In genomic region chr6:135703621-135704020, GRCh38 we compare ENCODE assay signal across 10 cellular contexts.
DNase-seq lines count a peak whose midpoint lies in the region; ATAC-seq and TF ChIP-seq lines count a peak whose summit lies in the region.
"Had no signal": no experiment of that assay in that cellular context is flagged by ENCODE, and none has a peak within 500 bp of the region (broad histone marks: within the 10 kb centered on the region; RNA-seq: fewer than 3 reads in every experiment).

No MANE protein-coding gene starts in this region.

- no peak overlapping the region for H3K4me3 ChIP-seq in GM12865 (ENCODE audit: low read depth, low read length)

- H3K4me3 Mint-ChIP-seq in activated CD4-positive, alpha-beta memory T cell treated with anti-CD3 and anti-CD28 coated beads, Interleukin-2, amount 10 ng/mL, durations not matched to agents 7 days and 5 days, result no peak overlapping the region
- H3K4me3 Mint-ChIP-seq: activated naive CD4-positive, alpha-beta T cell treated with anti-CD3 and anti-CD28 coated beads, Interleukin-2, amount 10 ng/mL, durations not matched to agents 7 days and 5 days had no signal

- CTCF ChIA-PET in activated CD4-positive, alpha-beta memory T cell treated with anti-CD3 and anti-CD28 coated beads, Interleukin-2, amount 10 ng/mL, durations not matched to agents 7 days and 5 days (lab: Charles Lee), result interaction anchor here (1.3 kb wide), 1 partner anchor 206 kb away, joined by 3 read pairs; no protein-coding TSS in a partner anchor

- H3K27ac Mint-ChIP-seq in activated CD4-positive, alpha-beta memory T cell treated with anti-CD3 and anti-CD28 coated beads, Interleukin-2, amount 10 ng/mL, durations not matched to agents 7 days and 5 days, result no peak overlapping the region
- H3K27ac Mint-ChIP-seq: activated naive CD4-positive, alpha-beta T cell treated with anti-CD3 and anti-CD28 coated beads, Interleukin-2, amount 10 ng/mL, durations not matched to agents 7 days and 5 days had no signal

- H3K9me3 Mint-ChIP-seq in activated CD4-positive, alpha-beta memory T cell treated with anti-CD3 and anti-CD28 coated beads, Interleukin-2, amount 10 ng/mL, durations not matched to agents 7 days and 5 days, result no peaks in the 10 kb centered on the region
- H3K9me3 Mint-ChIP-seq: activated naive CD4-positive, alpha-beta T cell treated with anti-CD3 and anti-CD28 coated beads, Interleukin-2, amount 10 ng/mL, durations not matched to agents 7 days and 5 days had no signal

- no peak for TF ChIP-seq CTCF in GM12865 (IDR thresholded peaks at IDR 0.05; ENCODE audit: insufficient read depth, low read depth, low read length, missing control alignments)

- H3K4me1 Mint-ChIP-seq in activated CD4-positive, alpha-beta memory T cell treated with anti-CD3 and anti-CD28 coated beads, Interleukin-2, amount 10 ng/mL, durations not matched to agents 7 days and 5 days, result peaks cover 12% of the 10 kb centered on the region
- H3K4me1 Mint-ChIP-seq: activated naive CD4-positive, alpha-beta T cell treated with anti-CD3 and anti-CD28 coated beads, Interleukin-2, amount 10 ng/mL, durations not matched to agents 7 days and 5 days had no signal

- ATAC-seq in GM19455 (IDR thresholded peaks at IDR 0.05; ENCODE audit: unreplicated experiment) (peak; percentile 62), HG03097 (IDR thresholded peaks at IDR 0.05; ENCODE audit: low FRiP score, unreplicated experiment) (peak; percentile 77)
- ATAC-seq: Panc1 had no signal

- DNase-seq in GM12865 (ENCODE audit: low read depth) (peak; percentile 61), SHP77 (lab: John Stamatoyannopoulos, UW) (no peak), NCI-H82 treated with DMSO at 0.1 percent for 48 hours (lab: John Stamatoyannopoulos, UW; ENCODE audit: unreplicated experiment) (no peak), NCI-H146 (lab: John Stamatoyannopoulos, UW) (no peak), Kasumi-1 (lab: John Stamatoyannopoulos, UW) (no peak)
- peak; percentile 23 for DNase-seq in activated CD4-positive, alpha-beta memory T cell treated with anti-CD3 and anti-CD28 coated beads, Interleukin-2, amount 10 ng/mL, durations not matched to agents 7 days and 5 days
- DNase-seq: activated naive CD4-positive, alpha-beta T cell treated with anti-CD3 and anti-CD28 coated beads, Interleukin-2, amount 10 ng/mL, durations not matched to agents 7 days and 5 days had no signal

- POLR2A ChIA-PET in activated CD4-positive, alpha-beta memory T cell treated with anti-CD3 and anti-CD28 coated beads, Interleukin-2, amount 10 ng/mL, durations not matched to agents 7 days and 5 days (lab: Charles Lee), result no interaction called here

- H3K36me3 Mint-ChIP-seq in activated CD4-positive, alpha-beta memory T cell treated with anti-CD3 and anti-CD28 coated beads, Interleukin-2, amount 10 ng/mL, durations not matched to agents 7 days and 5 days (ENCODE audit: low read depth), result no peaks in the 10 kb centered on the region
- H3K36me3 Mint-ChIP-seq: activated naive CD4-positive, alpha-beta T cell treated with anti-CD3 and anti-CD28 coated beads, Interleukin-2, amount 10 ng/mL, durations not matched to agents 7 days and 5 days had no signal

- H3K27me3 Mint-ChIP-seq in activated CD4-positive, alpha-beta memory T cell treated with anti-CD3 and anti-CD28 coated beads, Interleukin-2, amount 10 ng/mL, durations not matched to agents 7 days and 5 days, result peaks cover 22% of the 10 kb centered on the region

Comparison
In these comparisons a context has a peak if more than half of its experiments do, and no peak if none do; other contexts are left out.
1. DNase-seq: peak in GM12865 (single experiment) and activated CD4-positive, alpha-beta memory T cell treated with anti-CD3 and anti-CD28 coated beads, Interleukin-2, amount 10 ng/mL, durations not matched to agents 7 days and 5 days (single experiment); none in SHP77 (0 of 2), NCI-H82 treated with DMSO at 0.1 percent for 48 hours (single experiment), NCI-H146 (single experiment) and Kasumi-1 (0 of 2).